ENCODE assay signal across 10 cellular contexts in the genomic region with DNA sequence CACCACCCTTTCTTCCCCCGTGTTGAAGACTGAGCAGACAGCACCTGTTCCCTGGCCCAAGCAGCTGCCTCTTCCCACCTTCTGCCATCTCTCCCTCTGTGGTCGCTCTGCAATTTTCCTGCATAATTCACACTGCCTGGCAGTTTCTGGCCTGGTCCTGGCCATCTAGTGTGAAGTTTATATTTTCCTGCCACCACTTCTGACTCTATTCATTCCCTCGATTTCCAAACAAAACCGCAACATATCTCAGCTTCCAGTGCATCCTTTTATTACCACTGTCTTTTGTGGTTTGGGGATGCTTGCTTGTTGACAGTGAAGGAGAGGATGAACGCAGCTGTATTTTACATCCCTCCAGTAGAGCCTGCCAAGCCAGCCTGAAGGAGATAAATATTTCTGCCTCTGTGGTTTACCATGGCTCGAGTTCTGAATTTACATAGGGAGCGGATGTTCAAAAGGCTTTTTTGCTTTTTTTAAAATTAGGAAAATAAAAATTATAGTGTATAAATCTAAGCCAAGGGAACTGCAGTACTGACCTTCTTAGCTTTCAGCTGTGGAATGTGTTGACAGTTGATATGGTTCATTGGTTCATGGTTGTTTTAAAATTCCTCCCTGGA.
DNase-seq lines count a peak whose midpoint lies in the region; ATAC-seq, FAIRE-seq and TF ChIP-seq lines count a peak whose summit lies in the region.
"Had no signal": no experiment of that assay in that cellular context is flagged by ENCODE, and none has a peak within 500 bp of the region (broad histone marks: within the 10 kb centered on the region; RNA-seq: fewer than 3 reads in every experiment).

No MANE protein-coding gene starts in this region.

- H3K4me1 ChIP-seq in mesenchymal stem cell (ENCODE audit: control insufficient read depth, insufficient read depth, low read depth, low read length) (peaks cover 3% of the 10 kb centered on the region), transverse colon (peaks cover 0 to 12% (median 1%) of the 10 kb centered on the region in 4 donors)

- no peak overlapping the region for H3K4me2 ChIP-seq in mesenchymal stem cell (ENCODE audit: low read length, poor library complexity, severe bottlenecking)

- H3K79me1 ChIP-seq in mesenchymal stem cell (replicated peaks; ENCODE audit: low read length, poor library complexity, severe bottlenecking), result no peaks in the 10 kb centered on the region

- H2BK12ac ChIP-seq in mesenchymal stem cell (ENCODE audit: low read length in 2 of 2), result no peak overlapping the region

- no peak for FAIRE-seq in HTR-8/SVneo (lab: Jason Lieb, UNC)

- in situ Hi-C loops in transverse colon (cut with MboI; ENCODE audit: low pct_ligation_motif_present in 1 of 4, low pct_unique_long_range_greater_than_20kb in 1 of 4, low sequenced_read_pairs in 3 of 4), result no loop called here

- no peak overlapping the region for H3K14ac ChIP-seq in mesenchymal stem cell (ENCODE audit: low read length in 2 of 2)

- H3K9me3 ChIP-seq in mesenchymal stem cell (ENCODE audit: control insufficient read depth, low read length) (peaks cover 8% of the 10 kb centered on the region), transverse colon (no peaks in the 10 kb centered on the region)

- no peak for TF ChIP-seq EP300 in transverse colon (IDR thresholded peaks at IDR 0.05; ENCODE audit: low read depth)

- no peak for TF ChIP-seq CTCF in choroid plexus epithelial cell (conservative IDR thresholded peaks at IDR 0.05; ENCODE audit: low read depth, low read length)
- TF ChIP-seq CTCF in transverse colon (IDR thresholded peaks at IDR 0.05), result no peak
- TF ChIP-seq CTCF in GM10248 (IDR thresholded peaks at IDR 0.05; ENCODE audit: control extremely low read depth, extremely low read depth, low read depth, missing control alignments), result no peak

- H3K36me3 ChIP-seq in mesenchymal stem cell (ENCODE audit: control insufficient read depth in 1 of 2, insufficient read depth in 2 of 2, low read depth in 1 of 2, low read length in 2 of 2) (no peaks in the 10 kb centered on the region), transverse colon (no peaks in the 10 kb centered on the region)

- no peak overlapping the region for H2BK120ac ChIP-seq in mesenchymal stem cell (ENCODE audit: low read depth, low read length)

- H4K91ac ChIP-seq in mesenchymal stem cell (ENCODE audit: low read length), result no peak overlapping the region

- ATAC-seq in HG03025 (IDR thresholded peaks at IDR 0.05; ENCODE audit: low FRiP score, unreplicated experiment), result no peak
- ATAC-seq: activated T-cell treated with anti-CD3 and anti-CD28 coated beads, Interleukin-2, amount 50 U/mL, for 72 hours; Panc1 had no signal

- H3K23ac ChIP-seq in mesenchymal stem cell (ENCODE audit: low read length in 2 of 2), result no peak overlapping the region

- peaks cover 15 to 28% of the 10 kb centered on the region in 2 experiments for H3K27me3 ChIP-seq in mesenchymal stem cell (ENCODE audit: control insufficient read depth in 1 of 2, insufficient read depth in 1 of 2, low read length in 2 of 2)
- no peaks in the 10 kb centered on the region for H3K27me3 ChIP-seq in transverse colon

- no peak overlapping the region for H3K18ac ChIP-seq in mesenchymal stem cell (ENCODE audit: low read depth in 1 of 2, low read length in 2 of 2)

- DNase-seq in HTR-8/SVneo (ENCODE audit: insufficient read length, low spot score), result peak; percentile 17
- peak; percentile 95 for DNase-seq in choroid plexus epithelial cell (ENCODE audit: low read depth)
- DNase-seq in mesenchymal stem cell, result peak; percentile 64
- peak; percentile 15 for DNase-seq in transverse colon
- DNase-seq in GM10248 (ENCODE audit: extremely low spot score), result no peak
- DNase-seq in putamen (ENCODE audit: low spot score), result no peak
- DNase-seq: activated T-cell treated with anti-CD3 and anti-CD28 coated beads, Interleukin-2, amount 50 U/mL, for 72 hours; NCI-H2081 treated with DMSO at 0.1 percent for 48 hours had no signal

- WGBS in mesenchymal stem cell, result 47% methylated on average over 5 of the region's 7 CpGs
- 22 to 40% methylated on average over 4 to 7 of the region's 7 CpGs for WGBS in transverse colon (ENCODE audit: low coverage in 1 of 2), 2 donors

- intact Hi-C loops in transverse colon (cut with DNase I; ENCODE audit: low total_unique reads), result no loop called here

- POLR2A ChIA-PET in GM10248 (lab: Yijun Ruan, JAX), result no interaction called here

- H3K4ac ChIP-seq in mesenchymal stem cell (ENCODE audit: low read depth in 1 of 2, low read length in 2 of 2), result no peak overlapping the region

- H3K4me3 ChIP-seq in choroid plexus epithelial cell (ENCODE audit: low read depth, low read length) (no peak overlapping the region), mesenchymal stem cell (ENCODE audit: insufficient read depth in 1 of 2, low read depth in 1 of 2, low read length in 2 of 2) (no peak overlapping the region), transverse colon (no peak overlapping the region)

- no peak overlapping the region for H4K8ac ChIP-seq in mesenchymal stem cell (ENCODE audit: low read length)

- TF ChIP-seq POLR2A in transverse colon (IDR thresholded peaks at IDR 0.05), result no peak

- H2AK5ac ChIP-seq in mesenchymal stem cell (ENCODE audit: low read length, severe bottlenecking), result no peak overlapping the region

- no peak overlapping the region for H2BK5ac ChIP-seq in mesenchymal stem cell (ENCODE audit: low read depth, low read length, poor library complexity, severe bottlenecking)

- no peak overlapping the region for H2AFZ ChIP-seq in mesenchymal stem cell (ENCODE audit: low read depth, low read length)

- H3K9ac ChIP-seq in mesenchymal stem cell (ENCODE audit: low read length), result no peak overlapping the region

- CTCF ChIA-PET in GM10248 (lab: Yijun Ruan, JAX), result no interaction called here

- no peak overlapping the region for H3K27ac ChIP-seq in mesenchymal stem cell (ENCODE audit: low read length, poor library complexity, severe bottlenecking)
- H3K27ac ChIP-seq in transverse colon, result peak overlapping the region; percentile 53 to 83 (median 75)

- H2BK15ac ChIP-seq in mesenchymal stem cell (ENCODE audit: low read depth, poor library complexity, severe bottlenecking), result no peak overlapping the region

Comparison
In these comparisons a context has a peak if more than half of its experiments do, and no peak if none do; other contexts are left out.
1. DNase-seq: peak in HTR-8/SVneo (single experiment), choroid plexus epithelial cell (single experiment), mesenchymal stem cell (single experiment) and transverse colon (single experiment); none in GM10248 (single experiment) and putamen (single experiment).